In genomic region chr3:51375571-51375970, GRCh38 we compare ENCODE assay signal across 12 cellular contexts. TPM values are rescaled to one million over a fixed set of nuclear protein-coding genes. Genes with fewer than 3 reads are reported as not detected.
DNase-seq lines count a peak whose midpoint lies in the region; ATAC-seq and TF ChIP-seq lines count a peak whose summit lies in the region.
"Had no signal": no experiment of that assay in that cellular context is flagged by ENCODE, and none has a peak within 500 bp of the region (broad histone marks: within the 10 kb centered on the region; RNA-seq: fewer than 3 reads in every experiment).

No MANE protein-coding gene starts in this region.

- TF ChIP-seq CTCF in CD14-positive monocyte (IDR thresholded peaks at IDR 0.05) (no peak), RWPE2 (IDR thresholded peaks at IDR 0.05; ENCODE audit: poor library complexity, severe bottlenecking) (no peak), glutamatergic neuron (IDR thresholded peaks at IDR 0.05; ENCODE audit: partially characterized antibody, unreplicated experiment) (no peak), suprapubic skin (IDR thresholded peaks at IDR 0.05) (no peak), progenitor cell of endocrine pancreas (IDR thresholded peaks at IDR 0.05; ENCODE audit: unreplicated experiment) (no peak)

- H3K4me3 Mint-ChIP-seq in CD14-positive monocyte (no peak overlapping the region), glutamatergic neuron (ENCODE audit: unreplicated experiment) (no peak overlapping the region), progenitor cell of endocrine pancreas (ENCODE audit: low read depth) (no peak overlapping the region)
- H3K4me3 Mint-ChIP-seq: B cell; CD4-positive, alpha-beta memory T cell; GM23338; H9 had no signal

- WGBS in suprapubic skin = 86% methylated on average over 8 of the region's 8 CpGs

- H3K36me3 ChIP-seq in RWPE2 (ENCODE audit: low read depth) (no peaks in the 10 kb centered on the region), suprapubic skin (no peaks in the 10 kb centered on the region)

- H3K9me3 Mint-ChIP-seq in CD14-positive monocyte = no peaks in the 10 kb centered on the region
- H3K9me3 Mint-ChIP-seq in glutamatergic neuron (ENCODE audit: unreplicated experiment) = peaks cover 8% of the 10 kb centered on the region
- H3K9me3 Mint-ChIP-seq in progenitor cell of endocrine pancreas (ENCODE audit: low read depth) = no peaks in the 10 kb centered on the region
- H3K9me3 Mint-ChIP-seq: CD4-positive, alpha-beta memory T cell; GM23338; H9 had no signal

- H3K4me1 ChIP-seq in RWPE2 (ENCODE audit: insufficient read depth, poor library complexity, severe bottlenecking) = no peaks in the 10 kb centered on the region
- H3K4me1 ChIP-seq in suprapubic skin = no peaks in the 10 kb centered on the region

- H3K4me1 Mint-ChIP-seq in CD14-positive monocyte (peaks cover 10% of the 10 kb centered on the region), glutamatergic neuron (ENCODE audit: low read depth, unreplicated experiment) (peaks cover 9% of the 10 kb centered on the region), progenitor cell of endocrine pancreas (ENCODE audit: low read depth) (no peaks in the 10 kb centered on the region)
- H3K4me1 Mint-ChIP-seq: B cell, GM23338 had no signal

- DNase-seq in CD14-positive monocyte (ENCODE audit: low spot score) (peak; percentile 18), RWPE2 (ENCODE audit: low spot score) (peak; percentile 15), glutamatergic neuron (peak; percentile 3), suprapubic skin (ENCODE audit: low spot score in 2 of 2) (peak; percentile 19 to 67), NCI-H2029 (lab: John Stamatoyannopoulos, UW) (no peak), DMS79 treated with DMSO at 0.1 percent for 48 hours (lab: John Stamatoyannopoulos, UW) (no peak), progenitor cell of endocrine pancreas (ENCODE audit: low spot score, unreplicated experiment) (no peak)
- DNase-seq: CD4-positive, alpha-beta memory T cell; H9 had no signal

- ATAC-seq in RWPE2 (ENCODE audit: low read depth) = no peak
- ATAC-seq: GM12878, GM23338 had no signal

- no peak for TF ChIP-seq EP300 in suprapubic skin (IDR thresholded peaks at IDR 0.05)

- H3K27me3 Mint-ChIP-seq in CD14-positive monocyte (ENCODE audit: low read depth in 3 of 3) = peaks cover 3 to 11% (median 8%) of the 10 kb centered on the region in 3 donors
- H3K27me3 Mint-ChIP-seq in glutamatergic neuron (ENCODE audit: unreplicated experiment) = peaks cover 3% of the 10 kb centered on the region
- no peaks in the 10 kb centered on the region for H3K27me3 Mint-ChIP-seq in progenitor cell of endocrine pancreas

- intact Hi-C loops in CD14-positive monocyte (cut with micrococcal nuclease) = loop anchor here in 1 of 2 donors (10.0 kb wide), 1 partner anchor 401 kb away; no protein-coding TSS in a partner anchor

- no peak for TF ChIP-seq POLR2A in suprapubic skin (IDR thresholded peaks at IDR 0.05)

- no peak overlapping the region for H3K27ac ChIP-seq in RWPE2 (ENCODE audit: poor library complexity, severe bottlenecking)
- no peak overlapping the region for H3K27ac ChIP-seq in suprapubic skin

- no peak overlapping the region for H3K4me3 ChIP-seq in RWPE2 (ENCODE audit: severe bottlenecking)
- H3K4me3 ChIP-seq in suprapubic skin = no peak overlapping the region
- H3K4me3 ChIP-seq: GM12878, GM23338 had no signal

- H3K9me3 ChIP-seq in RWPE2 (ENCODE audit: severe bottlenecking) (no peaks in the 10 kb centered on the region), suprapubic skin (no peaks in the 10 kb centered on the region)

- no peaks in the 10 kb centered on the region for H3K36me3 Mint-ChIP-seq in CD14-positive monocyte
- peaks cover 5% of the 10 kb centered on the region for H3K36me3 Mint-ChIP-seq in glutamatergic neuron (ENCODE audit: unreplicated experiment)
- no peaks in the 10 kb centered on the region for H3K36me3 Mint-ChIP-seq in progenitor cell of endocrine pancreas (ENCODE audit: insufficient read depth)
- H3K36me3 Mint-ChIP-seq: CD4-positive, alpha-beta memory T cell had no signal

- H3K27ac Mint-ChIP-seq in CD14-positive monocyte (no peak overlapping the region), glutamatergic neuron (ENCODE audit: unreplicated experiment) (no peak overlapping the region), progenitor cell of endocrine pancreas (no peak overlapping the region)
- H3K27ac Mint-ChIP-seq: B cell; CD4-positive, alpha-beta memory T cell; GM23338; H9 had no signal

- H3K27me3 ChIP-seq in RWPE2 (ENCODE audit: insufficient read depth, poor library complexity, severe bottlenecking) (no peaks in the 10 kb centered on the region), suprapubic skin (no peaks in the 10 kb centered on the region)

RNA-seq across cellular contexts. Expression of gene MANF, which starts 9.5 kb away (rescaled TPM):
- 10 to 100 TPM; 23.6 to 30.2 TPM for polyA plus RNA-seq in CD14-positive monocyte
- total RNA-seq in glutamatergic neuron (ENCODE audit: unreplicated experiment) (104 TPM), suprapubic skin (10 to 100 TPM; 21.7 to 64.0 (median 52.8) TPM), progenitor cell of endocrine pancreas (130 and 131 TPM in 2 replicates)

RNA-seq across cellular contexts. Expression of gene RBM15B, which starts 15.5 kb away (rescaled TPM):
- 1 to 10 TPM; 7.1 to 9.1 TPM for polyA plus RNA-seq in CD14-positive monocyte
- total RNA-seq in glutamatergic neuron (ENCODE audit: unreplicated experiment) = 52.5 TPM
- total RNA-seq in suprapubic skin = 10 to 100 TPM; 33.6 to 50.9 (median 41.7) TPM
- 69.7 and 75.8 TPM in 2 replicates for total RNA-seq in progenitor cell of endocrine pancreas

Comparison
In these comparisons a context has a peak if more than half of its experiments do, and no peak if none do; other contexts are left out.
1. DNase-seq: peak in CD14-positive monocyte (single experiment), RWPE2 (single experiment), glutamatergic neuron (single experiment) and suprapubic skin (2 of 2); none in NCI-H2029 (single experiment), DMS79 treated with DMSO at 0.1 percent for 48 hours (single experiment) and progenitor cell of endocrine pancreas (single experiment).